In genomic region chr10:77586719-77587423, GRCh38 we compare ENCODE assay signal across 10 cellular contexts. TPM values are rescaled to one million over a fixed set of nuclear protein-coding genes. Genes with fewer than 3 reads are reported as not detected.
DNase-seq lines count a peak whose midpoint lies in the region; ATAC-seq and TF ChIP-seq lines count a peak whose summit lies in the region.
"Had no signal": no experiment of that assay in that cellular context is flagged by ENCODE, and none has a peak within 500 bp of the region (broad histone marks: within the 10 kb centered on the region; RNA-seq: fewer than 3 reads in every experiment).

No MANE protein-coding gene starts in this region.

- H3K27me3 Mint-ChIP-seq in CD8-positive, alpha-beta T cell (ENCODE audit: low read depth): no peaks in the 10 kb centered on the region
- H3K27me3 Mint-ChIP-seq in T-helper 17 cell: peaks cover 9% of the 10 kb centered on the region
- H3K27me3 Mint-ChIP-seq: B cell had no signal

- dilution Hi-C loops in mammary epithelial cell (cut with HindIII; ENCODE audit: low sequenced_read_pairs): no loop called here

- H3K36me3 ChIP-seq in mammary epithelial cell (ENCODE audit: insufficient read depth, low read length) (no peaks in the 10 kb centered on the region), mucosa of descending colon (ENCODE audit: low read depth) (no peaks in the 10 kb centered on the region), aorta (ENCODE audit: control insufficient read depth in 1 of 2, insufficient read depth in 2 of 2, low read length in 1 of 2) (no peaks in the 10 kb centered on the region)
- no peaks in the 10 kb centered on the region for H3K36me3 ChIP-seq in CD8-positive, alpha-beta T cell (ENCODE audit: insufficient read depth, low read length)

- peak overlapping the region; percentile 52 for H3K27ac ChIP-seq in mammary epithelial cell (ENCODE audit: insufficient read depth, low read depth, low read length)
- H3K27ac ChIP-seq in aorta (ENCODE audit: low read depth in 1 of 2, low read length in 2 of 2): peak overlapping the region; percentile 88 to 97
- no peak overlapping the region for H3K27ac ChIP-seq in CD8-positive, alpha-beta T cell (ENCODE audit: low read depth, low read length)

- H3K9me3 ChIP-seq in mammary epithelial cell (replicated peaks; ENCODE audit: insufficient read depth, low read length): no peaks in the 10 kb centered on the region
- H3K9me3 ChIP-seq in mucosa of descending colon: no peaks in the 10 kb centered on the region
- H3K9me3 ChIP-seq in aorta (ENCODE audit: control insufficient read depth, low read length): no peaks in the 10 kb centered on the region
- H3K9me3 ChIP-seq in CD8-positive, alpha-beta T cell (ENCODE audit: low read length): no peaks in the 10 kb centered on the region
- no peaks in the 10 kb centered on the region for H3K9me3 ChIP-seq in T-helper 17 cell (ENCODE audit: control insufficient read depth, low read length, poor library complexity, severe bottlenecking)

- H3K79me2 ChIP-seq in mammary epithelial cell (ENCODE audit: insufficient read depth, low read length): peaks cover 27% of the 10 kb centered on the region

- 60% methylated on average over 7 of the region's 7 CpGs for WGBS in mammary epithelial cell (ENCODE audit: low coverage, missing lambda C conversion rate)
- WGBS in aorta, 2 donors: 24 to 25% methylated on average over 7 of the region's 7 CpGs

- DNase-seq in left ventricle myocardium superior (no peak), left cardiac atrium (no peak), mammary epithelial cell (peak; percentile 83), mucosa of descending colon (peak in 1 of 3 donors; percentile 44), aorta (peak in 1 of 2 donors; percentile 74), T-helper 17 cell (no peak)
- no peak for DNase-seq in CD8-positive, alpha-beta T cell
- DNase-seq: activated CD4-positive, alpha-beta T cell treated with anti-CD3 and anti-CD28 coated beads, Interleukin-2, amount 50 U/mL, for 48 hours had no signal

- no peaks in the 10 kb centered on the region for H3K9me3 Mint-ChIP-seq in CD8-positive, alpha-beta T cell

- H2AFZ ChIP-seq in mammary epithelial cell (ENCODE audit: low read depth, low read length): peak overlapping the region; percentile 20

- H4K20me1 ChIP-seq in mammary epithelial cell (ENCODE audit: insufficient read depth, low read length): no peaks in the 10 kb centered on the region

- peak; percentile 45 for ATAC-seq in left ventricle myocardium superior
- ATAC-seq in left cardiac atrium: no peak
- ATAC-seq in mucosa of descending colon: peak; percentile 89
- peak; percentile 56 for ATAC-seq in aorta (ENCODE audit: low FRiP score)
- no peak for ATAC-seq in CD8-positive, alpha-beta T cell
- no peak for ATAC-seq in T-helper 17 cell
- ATAC-seq in GM21825 (IDR thresholded peaks at IDR 0.05; ENCODE audit: unreplicated experiment): no peak

- CTCF ChIA-PET in mammary epithelial cell (lab: Charles Lee; ENCODE audit: low non-redundant PET): no interaction called here
- CTCF ChIA-PET in CD8-positive, alpha-beta T cell (lab: Charles Lee): no interaction called here

- H3K9ac ChIP-seq in mammary epithelial cell (ENCODE audit: insufficient read depth, low read length): no peak overlapping the region

- peak overlapping the region; percentile 34 for H3K4me2 ChIP-seq in mammary epithelial cell (ENCODE audit: insufficient read depth, low read depth, low read length)

- POLR2A ChIA-PET in CD8-positive, alpha-beta T cell (lab: Charles Lee): no interaction called here

- TF ChIP-seq CTCF in mammary epithelial cell (conservative IDR thresholded peaks at IDR 0.05 in 1 of 2, IDR thresholded peaks at IDR 0.05 in 1 of 2; ENCODE audit: extremely low read depth in 1 of 2, insufficient read depth in 1 of 2, low read depth in 1 of 2, low read length in 2 of 2): peak; percentile 10 to 41
- no peak for TF ChIP-seq CTCF in mucosa of descending colon (IDR thresholded peaks at IDR 0.05)
- no peak for TF ChIP-seq CTCF in CD8-positive, alpha-beta T cell (IDR thresholded peaks at IDR 0.05)

- TSS peak; percentile 36 for BruUV-seq in mammary epithelial cell (replicated peaks; lab: Mats Ljungman, UMichigan)

- H3K36me3 Mint-ChIP-seq in CD8-positive, alpha-beta T cell: no peaks in the 10 kb centered on the region
- H3K36me3 Mint-ChIP-seq in T-helper 17 cell (ENCODE audit: low read depth): peaks cover 2% of the 10 kb centered on the region

- H3K4me3 Mint-ChIP-seq in CD8-positive, alpha-beta T cell: no peak overlapping the region
- H3K4me3 Mint-ChIP-seq in T-helper 17 cell: no peak overlapping the region
- H3K4me3 Mint-ChIP-seq: B cell had no signal

- H3K4me3 ChIP-seq in mammary epithelial cell (replicated peaks in 1 of 3; ENCODE audit: insufficient read depth in 1 of 3, low read depth in 2 of 3, low read length in 3 of 3): no peak overlapping the region
- no peak overlapping the region for H3K4me3 ChIP-seq in mucosa of descending colon
- H3K4me3 ChIP-seq in aorta (ENCODE audit: low read length in 2 of 2): no peak overlapping the region
- H3K4me3 ChIP-seq in CD8-positive, alpha-beta T cell (ENCODE audit: low read depth, low read length): no peak overlapping the region

- H3K4me1 Mint-ChIP-seq in CD8-positive, alpha-beta T cell (ENCODE audit: low read depth): no peaks in the 10 kb centered on the region
- peaks cover 4% of the 10 kb centered on the region for H3K4me1 Mint-ChIP-seq in T-helper 17 cell
- H3K4me1 Mint-ChIP-seq: B cell had no signal

- H3K4me1 ChIP-seq in mammary epithelial cell (ENCODE audit: insufficient read depth, low read length): peaks cover 39% of the 10 kb centered on the region
- H3K4me1 ChIP-seq in mucosa of descending colon (ENCODE audit: low read depth): no peaks in the 10 kb centered on the region
- peaks cover 4 to 9% of the 10 kb centered on the region in 2 donors for H3K4me1 ChIP-seq in aorta (ENCODE audit: control insufficient read depth in 1 of 2, insufficient read depth in 2 of 2, low read length in 2 of 2)
- H3K4me1 ChIP-seq in CD8-positive, alpha-beta T cell (ENCODE audit: insufficient read depth, low read length): no peaks in the 10 kb centered on the region

- no peaks in the 10 kb centered on the region for H3K27me3 ChIP-seq in mammary epithelial cell (ENCODE audit: insufficient read depth, low read length)
- H3K27me3 ChIP-seq in aorta (ENCODE audit: control insufficient read depth in 1 of 2, insufficient read depth in 2 of 2, low read length in 1 of 2): no peaks in the 10 kb centered on the region
- H3K27me3 ChIP-seq in CD8-positive, alpha-beta T cell (ENCODE audit: insufficient read depth, low read length): no peaks in the 10 kb centered on the region

- intact Hi-C loops in left ventricle myocardium superior (cut with micrococcal nuclease) (no loop called here), left cardiac atrium (cut with DNase I) (no loop called here), mammary epithelial cell (cut with micrococcal nuclease) (no loop called here), mucosa of descending colon (cut with DNase I, micrococcal nuclease) (no loop called here), aorta (cut with DNase I) (loop anchor here in 1 of 2 donors (10.0 kb wide), 1 partner anchor 52 kb away; no protein-coding TSS in a partner anchor)
- intact Hi-C loops in CD8-positive, alpha-beta T cell (cut with DNase I, micrococcal nuclease): no loop called here

- in situ Hi-C loops in mammary epithelial cell (cut with MboI; ENCODE audit: low sequenced_read_pairs in 2 of 2): no loop called here

- H3K27ac Mint-ChIP-seq in CD8-positive, alpha-beta T cell: no peak overlapping the region
- H3K27ac Mint-ChIP-seq in T-helper 17 cell: no peak overlapping the region
- H3K27ac Mint-ChIP-seq: B cell had no signal

RNA-seq across cellular contexts. Expression of gene KCNMA1, which starts 50.7 kb away (rescaled TPM):
- 2.5 TPM for total RNA-seq in left ventricle myocardium superior
- total RNA-seq in left cardiac atrium: 1 to 10 TPM; 4.1 to 5.3 TPM
- 10 to 100 TPM in 1 of 2 donors, 1 to 10 TPM in 1; 3.8 to 45.9 TPM for total RNA-seq in mammary epithelial cell
- polyA plus RNA-seq in mammary epithelial cell: 29.7 TPM
- 62.8 TPM for polyA minus RNA-seq in mammary epithelial cell
- 100 to 1,000 TPM in 1 of 3 donors, 10 to 100 TPM in 2; 45.4 to 312 (median 62.4) TPM for total RNA-seq in mucosa of descending colon
- 100 to 1,000 TPM; 144 to 163 TPM for total RNA-seq in aorta
- 100 to 1,000 TPM in 1 of 2 donors, 10 to 100 TPM in 1; 36.8 to 106 TPM for polyA plus RNA-seq in aorta
- total RNA-seq in CD8-positive, alpha-beta T cell: not detected
- total RNA-seq in T-helper 17 cell: under 1 TPM in 1 of 2 donors, not detected in 1; 0.27 TPM

Comparison
In these comparisons a context has a peak if more than half of its experiments do, and no peak if none do; other contexts are left out.
1. ATAC-seq: peak in left ventricle myocardium superior (single experiment), mucosa of descending colon (single experiment) and aorta (single experiment); none in left cardiac atrium (0 of 2), CD8-positive, alpha-beta T cell (single experiment), T-helper 17 cell (single experiment) and GM21825 (single experiment).
2. CTCF ChIP-seq: peak in mammary epithelial cell (2 of 2); none in mucosa of descending colon (single experiment) and CD8-positive, alpha-beta T cell (single experiment).